ENCODE assay signal across 24 cellular contexts in the genomic region with DNA sequence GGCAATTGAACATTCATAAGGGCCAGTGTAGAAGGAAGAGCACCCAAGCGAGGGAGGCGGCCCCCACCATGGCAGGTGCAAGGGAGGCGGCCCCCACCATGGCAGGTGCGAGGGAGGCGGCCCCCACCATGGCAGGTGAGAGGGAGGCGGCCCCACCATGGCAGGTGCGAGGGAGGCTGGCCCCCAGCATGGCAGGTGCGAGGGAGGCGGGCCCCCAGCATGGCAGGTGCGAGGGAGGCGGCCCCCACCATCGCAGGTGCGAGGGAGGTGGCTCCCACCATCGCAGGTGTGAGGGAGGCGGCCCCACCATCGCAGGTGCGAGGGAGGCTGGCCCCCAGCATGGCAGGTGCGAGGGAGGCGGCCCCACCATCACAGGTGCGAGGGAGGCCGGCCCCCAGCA.
"Had no signal": no experiment of that assay in that cellular context is flagged by ENCODE, and none has a peak within 500 bp of the region (broad histone marks: within the 10 kb centered on the region; RNA-seq: fewer than 3 reads in every experiment).

No MANE protein-coding gene starts in this region.

- H3K4me1 ChIP-seq: ascending aorta, lower lobe of right lung, neural progenitor cell, prostate gland, right lobe of liver, stomach, suprapubic skin, transverse colon had no signal

- H3K36me3 Mint-ChIP-seq: activated naive CD4-positive, alpha-beta T cell treated with anti-CD3 and anti-CD28 coated beads, Interleukin-2, amount 50 U/mL, for 24 hours; naive B cell; neural progenitor cell had no signal

- H3K4me2 ChIP-seq: neural progenitor cell had no signal

- H3K9me3 Mint-ChIP-seq: activated CD4-positive, alpha-beta memory T cell treated with anti-CD3 and anti-CD28 coated beads, Interleukin-2, amount 10 ng/mL, durations not matched to agents 7 days and 5 days; activated CD4-positive, alpha-beta T cell treated with anti-CD3 and anti-CD28 coated beads, Interleukin-2, amount 10 ng/mL, durations not matched to agents 24 days and 14 days; activated naive CD4-positive, alpha-beta T cell treated with anti-CD3 and anti-CD28 coated beads, Interleukin-2, amount 50 U/mL, for 24 hours had no signal

- ATAC-seq: SK-N-SH treated with all-trans-retinoic acid at 6 μM for 48 hours had no signal

- H3K27ac Mint-ChIP-seq: activated CD4-positive, alpha-beta memory T cell treated with anti-CD3 and anti-CD28 coated beads, Interleukin-2, amount 10 ng/mL, durations not matched to agents 7 days and 5 days; activated CD4-positive, alpha-beta T cell treated with anti-CD3 and anti-CD28 coated beads, Interleukin-2, amount 10 ng/mL, durations not matched to agents 24 days and 14 days; activated naive CD4-positive, alpha-beta T cell treated with anti-CD3 and anti-CD28 coated beads, Interleukin-2, amount 50 U/mL, for 24 hours had no signal

- H3K4me3 Mint-ChIP-seq: activated CD4-positive, alpha-beta memory T cell treated with anti-CD3 and anti-CD28 coated beads, Interleukin-2, amount 10 ng/mL, durations not matched to agents 7 days and 5 days; activated CD4-positive, alpha-beta T cell treated with anti-CD3 and anti-CD28 coated beads, Interleukin-2, amount 10 ng/mL, durations not matched to agents 24 days and 14 days; activated naive CD4-positive, alpha-beta T cell treated with anti-CD3 and anti-CD28 coated beads, Interleukin-2, amount 50 U/mL, for 24 hours; naive B cell; neural progenitor cell had no signal

- H3K9ac ChIP-seq: neural progenitor cell had no signal

- H3K4me1 Mint-ChIP-seq: activated CD4-positive, alpha-beta memory T cell treated with anti-CD3 and anti-CD28 coated beads, Interleukin-2, amount 10 ng/mL, durations not matched to agents 7 days and 5 days; activated CD4-positive, alpha-beta T cell treated with anti-CD3 and anti-CD28 coated beads, Interleukin-2, amount 10 ng/mL, durations not matched to agents 24 days and 14 days; activated naive CD4-positive, alpha-beta T cell treated with anti-CD3 and anti-CD28 coated beads, Interleukin-2, amount 50 U/mL, for 24 hours; naive B cell had no signal

- H2AFZ ChIP-seq: neural progenitor cell had no signal

- H3K27ac ChIP-seq: ascending aorta, brain microvascular endothelial cell, lower lobe of right lung, neural progenitor cell, ovary, prostate gland, right lobe of liver, skin epidermis, stomach, suprapubic skin, transverse colon had no signal

- H3K36me3 ChIP-seq: ascending aorta, brain microvascular endothelial cell, lower lobe of right lung, neural progenitor cell, ovary, prostate gland, right lobe of liver, stomach, suprapubic skin, transverse colon had no signal

- H3K27me3 Mint-ChIP-seq: activated naive CD4-positive, alpha-beta T cell treated with anti-CD3 and anti-CD28 coated beads, Interleukin-2, amount 50 U/mL, for 24 hours had no signal

- H3K4me3 ChIP-seq: ascending aorta, lower lobe of right lung, neural progenitor cell, ovary, prostate gland, right lobe of liver, skin epidermis, stomach, suprapubic skin, transverse colon had no signal

- H3K27me3 ChIP-seq: ascending aorta, brain microvascular endothelial cell, neural progenitor cell, ovary, right lobe of liver, transverse colon had no signal

- DNase-seq: activated CD4-positive, alpha-beta memory T cell treated with anti-CD3 and anti-CD28 coated beads, Interleukin-2, amount 10 ng/mL, durations not matched to agents 7 days and 5 days; activated CD4-positive, alpha-beta T cell treated with anti-CD3 and anti-CD28 coated beads, Interleukin-2, amount 10 ng/mL, durations not matched to agents 24 days and 14 days; activated effector memory CD4-positive, alpha-beta T cell treated with anti-CD3 and anti-CD28 coated beads, Interleukin-2, amount 50 U/mL, for 16 hours; brain microvascular endothelial cell; caudate nucleus; dermis blood vessel endothelial cell; effector CD8-positive, alpha-beta T cell; foreskin melanocyte; hippocampal formation; lower lobe of right lung; mesendoderm; naive B cell; stimulated activated CD4-positive, alpha-beta T cell treated with anti-CD3 and anti-CD28 coated beads, Interleukin-1b, Interleukin-23, amount 100 ng/mL, for 48 hours; stomach; transverse colon had no signal

- H3K9me3 ChIP-seq: ascending aorta, lower lobe of right lung, ovary, prostate gland, right lobe of liver, stomach, suprapubic skin, transverse colon had no signal
